In genomic region chr17:58487589-58488427, GRCh38 we compare ENCODE assay signal across 8 cellular contexts. TPM values are rescaled to one million over a fixed set of nuclear protein-coding genes. Genes with fewer than 3 reads are reported as not detected.
A peak's percentile ranks its signal among the peaks of the same experiment; 100 is the strongest.
DNase-seq lines count a peak whose midpoint lies in the region; ATAC-seq, FAIRE-seq and TF ChIP-seq lines count a peak whose summit lies in the region.

A gene with protein sequence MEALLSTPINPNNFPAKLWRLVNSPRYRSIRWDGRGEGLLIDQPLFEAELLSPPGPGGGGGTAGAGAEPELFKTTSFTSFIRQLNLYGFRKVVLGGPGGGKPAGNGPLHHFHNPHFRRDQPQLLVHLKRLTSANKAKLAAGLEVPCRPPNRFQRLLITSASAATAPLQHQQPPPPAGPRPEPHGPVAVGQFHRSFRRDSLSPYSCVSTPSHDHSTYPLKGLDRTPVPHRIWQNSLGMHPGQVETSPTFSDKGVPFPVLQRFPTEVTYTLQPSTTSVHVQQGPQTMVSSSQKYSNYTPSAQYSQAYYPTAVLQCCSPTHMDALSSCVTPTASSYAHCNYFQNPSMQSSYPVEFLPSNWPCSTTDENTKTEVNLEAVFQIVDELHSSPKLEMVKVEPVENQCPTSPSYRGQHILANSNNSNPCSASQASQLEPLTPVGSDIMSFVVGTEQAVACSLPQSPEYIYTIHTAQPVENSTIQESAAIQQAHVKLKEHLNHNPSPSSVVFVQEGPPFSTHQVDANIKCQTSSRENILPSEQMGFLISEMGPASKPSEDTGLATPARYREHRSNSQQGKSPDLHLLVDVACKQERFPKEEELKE (minus strand): TSS chr17:58488408. CDS start chr17:58488274, 134 bp downstream.

- H3K36me3 Mint-ChIP-seq in CD4-positive, CD25-positive, alpha-beta regulatory T cell, result peaks cover 17% of the 10 kb centered on the region
- H3K36me3 Mint-ChIP-seq in T-helper 2 cell treated with Interferon-gamma antibody and Interleukin-4, amounts not matched to agents 5 μg/mL and 100 μg/mL, for 36 hours (ENCODE audit: low read depth), result peaks cover 36% of the 10 kb centered on the region
- H3K36me3 Mint-ChIP-seq in progenitor cell of endocrine pancreas (ENCODE audit: insufficient read depth), result peaks cover 33% of the 10 kb centered on the region

- peak within 1 kb of the TSS; percentile 67 for H3K27ac ChIP-seq in CD4-positive, CD25-positive, alpha-beta regulatory T cell (ENCODE audit: insufficient read depth, low read length, poor library complexity, severe bottlenecking)
- H3K27ac ChIP-seq in K562 (ENCODE audit: extremely low read depth, low read depth, low read length), result no peak within 1 kb of the TSS

- H3K9ac ChIP-seq in K562 (ENCODE audit: insufficient read depth in 1 of 2, low read depth in 2 of 2, low read length in 2 of 2), result no peak within 1 kb of the TSS

- POLR2A ChIA-PET in K562 (lab: Yijun Ruan, JAX), result no interaction called here

- no peak within 1 kb of the TSS for H2AFZ ChIP-seq in K562 (ENCODE audit: low read depth, low read length)

- peaks cover 1% of the 10 kb centered on the region; the same call in 1 of the 2 replicates for H4K20me1 ChIP-seq in K562 (replicated peaks; ENCODE audit: control insufficient read depth, insufficient read depth, low read length)

- H3K9me1 ChIP-seq in K562 (ENCODE audit: control insufficient read depth, insufficient read depth, low read length), result no peaks in the 10 kb centered on the region

- no peaks in the 10 kb centered on the region for H3K9me3 Mint-ChIP-seq in CD4-positive, CD25-positive, alpha-beta regulatory T cell
- no peaks in the 10 kb centered on the region for H3K9me3 Mint-ChIP-seq in T-helper 2 cell treated with Interferon-gamma antibody and Interleukin-4, amounts not matched to agents 5 μg/mL and 100 μg/mL, for 36 hours
- no peaks in the 10 kb centered on the region for H3K9me3 Mint-ChIP-seq in progenitor cell of endocrine pancreas (ENCODE audit: low read depth)

- intact Hi-C loops in K562 (cut with micrococcal nuclease), result no loop called here

- H3K27me3 Mint-ChIP-seq in CD4-positive, CD25-positive, alpha-beta regulatory T cell, result no peaks in the 10 kb centered on the region
- peaks cover 2% of the 10 kb centered on the region for H3K27me3 Mint-ChIP-seq in T-helper 2 cell treated with Interferon-gamma antibody and Interleukin-4, amounts not matched to agents 5 μg/mL and 100 μg/mL, for 36 hours (ENCODE audit: low read depth)
- H3K27me3 Mint-ChIP-seq in progenitor cell of endocrine pancreas, result no peaks in the 10 kb centered on the region

- H3K4me3 Mint-ChIP-seq in CD4-positive, CD25-positive, alpha-beta regulatory T cell, result peak within 1 kb of the TSS; percentile 63 to 81 (median 70)
- peak within 1 kb of the TSS; percentile 45 for H3K4me3 Mint-ChIP-seq in T-helper 2 cell treated with Interferon-gamma antibody and Interleukin-4, amounts not matched to agents 5 μg/mL and 100 μg/mL, for 36 hours
- H3K4me3 Mint-ChIP-seq in progenitor cell of endocrine pancreas (ENCODE audit: low read depth), result no peak within 1 kb of the TSS

- CTCF ChIA-PET in K562 (lab: Yijun Ruan, JAX; ENCODE audit: low intra/inter-chr PET ratio), result no interaction called here

- WGBS in K562 (ENCODE audit: insufficient coverage, low coverage, missing lambda C conversion rate), result 97% methylated on average over 30 of the region's 98 CpGs

- H3K4me1 Mint-ChIP-seq in CD4-positive, CD25-positive, alpha-beta regulatory T cell, result peaks cover 13 to 22% (median 17%) of the 10 kb centered on the region in 4 donors
- H3K4me1 Mint-ChIP-seq in T-helper 2 cell treated with Interferon-gamma antibody and Interleukin-4, amounts not matched to agents 5 μg/mL and 100 μg/mL, for 36 hours (ENCODE audit: low read depth), result peaks cover 6% of the 10 kb centered on the region
- H3K4me1 Mint-ChIP-seq in progenitor cell of endocrine pancreas (ENCODE audit: low read depth), result peaks cover 3% of the 10 kb centered on the region

- peak within 1 kb of the TSS; percentile 37 for H3K4me3 ChIP-seq in CD4-positive, CD25-positive, alpha-beta regulatory T cell (ENCODE audit: low read depth, low read length)
- H3K4me3 ChIP-seq in K562, result no peak within 1 kb of the TSS

- in situ Hi-C loops in K562 (cut with MboI), result no loop called here

- no peaks in the 10 kb centered on the region for H3K79me2 ChIP-seq in K562 (ENCODE audit: control insufficient read depth, insufficient read depth, low read length)

- no peaks in the 10 kb centered on the region for H3K9me3 ChIP-seq in CD4-positive, CD25-positive, alpha-beta regulatory T cell (ENCODE audit: control insufficient read depth in 2 of 2, low read length in 2 of 2)
- no peaks in the 10 kb centered on the region for H3K9me3 ChIP-seq in K562 (replicated peaks; ENCODE audit: control insufficient read depth, insufficient read depth, low read depth, low read length)

- ATAC-seq in CD4-positive, CD25-positive, alpha-beta regulatory T cell (ENCODE audit: low read depth in 2 of 2), result peak; percentile 94 to 95
- no peak for ATAC-seq in K562
- ATAC-seq in HG03097 (IDR thresholded peaks at IDR 0.05; ENCODE audit: low FRiP score, unreplicated experiment), result no peak

- peak; percentile 65 to 93 (median 84) for DNase-seq in CD4-positive, CD25-positive, alpha-beta regulatory T cell
- DNase-seq in T-helper 2 cell treated with Interferon-gamma antibody and Interleukin-4, amounts not matched to agents 5 μg/mL and 100 μg/mL, for 36 hours (ENCODE audit: low spot score), result peak; percentile 60
- no peak for DNase-seq in K562 (ENCODE audit: extremely low read depth in 1 of 4, low spot score in 3 of 4)
- no peak for DNase-seq in progenitor cell of endocrine pancreas (ENCODE audit: low spot score, unreplicated experiment)
- no peak for DNase-seq in NCI-H187 (lab: John Stamatoyannopoulos, UW)
- DNase-seq in SHP77 treated with DMSO at 0.1 percent for 48 hours (lab: John Stamatoyannopoulos, UW), result no peak
- DNase-seq in DMS153 (lab: John Stamatoyannopoulos, UW), result no peak

- peaks cover 25% of the 10 kb centered on the region for H3K36me3 ChIP-seq in CD4-positive, CD25-positive, alpha-beta regulatory T cell (ENCODE audit: control insufficient read depth, insufficient read depth, low read length)
- H3K36me3 ChIP-seq in K562 (ENCODE audit: control insufficient read depth, insufficient read depth, low read length), result peaks cover 41% of the 10 kb centered on the region

- TF ChIP-seq CTCF in K562 (IDR thresholded peaks at IDR 0.05 in 2 of 3, conservative IDR thresholded peaks at IDR 0.05 in 1 of 3; ENCODE audit: insufficient read depth in 2 of 3, low read depth in 1 of 3, low read length in 3 of 3), result no peak
- no peak for TF ChIP-seq CTCF in progenitor cell of endocrine pancreas (IDR thresholded peaks at IDR 0.05; ENCODE audit: unreplicated experiment)

- H3K27me3 ChIP-seq in CD4-positive, CD25-positive, alpha-beta regulatory T cell (ENCODE audit: control insufficient read depth, insufficient read depth, low read length), result no peaks in the 10 kb centered on the region
- no peaks in the 10 kb centered on the region for H3K27me3 ChIP-seq in K562 (ENCODE audit: control insufficient read depth in 2 of 2, insufficient read depth in 2 of 2, low read length in 2 of 2)

- H3K4me1 ChIP-seq in CD4-positive, CD25-positive, alpha-beta regulatory T cell (ENCODE audit: control insufficient read depth, insufficient read depth, low read length, poor library complexity, severe bottlenecking), result peaks cover 17% of the 10 kb centered on the region
- H3K4me1 ChIP-seq in K562 (replicated peaks in 1 of 2; ENCODE audit: control insufficient read depth in 2 of 2, insufficient read depth in 2 of 2, low read length in 2 of 2), result peaks cover 4 to 8% of the 10 kb centered on the region in 2 experiments; a peak in 3 of 5 replicates

- no peak for FAIRE-seq in K562 (lab: Jason Lieb, UNC)

- BruUV-seq in K562 (replicated peaks; lab: Mats Ljungman, UMichigan), result no TSS peak

- TF ChIP-seq EP300 in K562 (IDR thresholded peaks at IDR 0.05; ENCODE audit: low read length), result no peak

- H3K4me2 ChIP-seq in K562 (ENCODE audit: insufficient read depth, low read length), result no peak within 1 kb of the TSS

- TF ChIP-seq RAD21 in K562 (CRISPR knock-in tag; conservative IDR thresholded peaks at IDR 0.05 in 1 of 2, IDR thresholded peaks at IDR 0.05 in 1 of 2), result no peak

- TF ChIP-seq POLR2A in K562 (conservative IDR thresholded peaks at IDR 0.05), result no peak

- peak within 1 kb of the TSS; percentile 42 to 86 (median 78) for H3K27ac Mint-ChIP-seq in CD4-positive, CD25-positive, alpha-beta regulatory T cell
- no peak within 1 kb of the TSS for H3K27ac Mint-ChIP-seq in T-helper 2 cell treated with Interferon-gamma antibody and Interleukin-4, amounts not matched to agents 5 μg/mL and 100 μg/mL, for 36 hours
- peak within 1 kb of the TSS; percentile 64 for H3K27ac Mint-ChIP-seq in progenitor cell of endocrine pancreas

TF ChIP-seq in K562, 482 proteins besides CTCF, POLR2A, EP300 and RAD21 (continues in another document):
- TF ChIP-seq THRAP3 (IDR thresholded peaks at IDR 0.05; ENCODE audit: borderline replicate concordance) (no peak), POLR2G (IDR thresholded peaks at IDR 0.05; ENCODE audit: low read depth, low read length) (peak; percentile 32; the same call in 1 of the 2 replicates), HNRNPL (IDR thresholded peaks at IDR 0.05; ENCODE audit: low read depth, low read length) (0 out of 2 replicates have a peak, but pooled peaks have one; percentile 23), HDAC2 (IDR thresholded peaks at IDR 0.05) (no peak), RBM15 (IDR thresholded peaks at IDR 0.05; ENCODE audit: insufficient read depth, low read length) (no peak)

RNA-seq across cellular contexts. Expression of the gene that starts here (rescaled TPM):
- 3.0 TPM for total RNA-seq in CD4-positive, CD25-positive, alpha-beta regulatory T cell
- polyA plus RNA-seq in CD4-positive, CD25-positive, alpha-beta regulatory T cell, result 1 to 10 TPM in 3 of 4 donors, under 1 TPM in 1; 0.83 to 2.1 (median 1.4) TPM
- 0.07 TPM in 1 of 2 replicates, not detected in the other for total RNA-seq in K562 (2011; cell fraction: chromatin; rRNA removed; ENCODE audit: low replicate concordance)
- total RNA-seq in K562 (2011; cell fraction: nucleolus; rRNA removed), result under 0.01 and 0.13 TPM in 2 replicates
- 0.15 TPM in 1 of 2 replicates, not detected in the other for total RNA-seq in K562 (2011; cell fraction: nucleoplasm; rRNA removed)
- total RNA-seq in K562 (2014; rRNA removed) (not detected in 2 replicates), K562 (2014; rRNA removed; fragmentation: Illumina TruSeq; extraction: Trizol) (not detected in 2 replicates), K562 (2015; rRNA removed; fragmentation: Illumina TruSeq; extraction: Trizol) (not detected in 2 replicates), K562 (2021) (not detected in 2 replicates), progenitor cell of endocrine pancreas (0.11 and 0.12 TPM in 2 replicates)
- polyA plus RNA-seq in K562 (2011; rRNA removed) (not detected in 2 replicates), K562 (2014; fragmentation: Illumina TruSeq; extraction: Trizol) (not detected in 2 replicates), K562 (2014; fragmentation: Nextera tagmentation; extraction: Ambion mirVana) (not detected), K562 (2014; rRNA removed) (0.04 TPM in 1 of 2 replicates, not detected in the other)
- not detected in 2 replicates for polyA plus RNA-seq in K562 (2011; cell fraction: cytosol; rRNA removed)
- polyA plus RNA-seq in K562 (2011; cell fraction: nucleus; rRNA removed), result not detected in 2 replicates
- not detected in 2 replicates for polyA plus RNA-seq in K562 (2012)
- not detected in 2 replicates for polyA minus RNA-seq in K562 (2011; rRNA and poly(A)+ RNA removed)
- polyA minus RNA-seq in K562 (2011; cell fraction: cytosol; rRNA and poly(A)+ RNA removed), result not detected in 2 replicates
- not detected in 2 replicates for polyA minus RNA-seq in K562 (2011; cell fraction: nucleus; rRNA and poly(A)+ RNA removed)

Comparison
In these comparisons a context has a peak if more than half of its experiments do, and no peak if none do; other contexts are left out.
1. ATAC-seq: peak in CD4-positive, CD25-positive, alpha-beta regulatory T cell (2 of 2); none in K562 (single experiment) and HG03097 (single experiment).
2. DNase-seq: peak in CD4-positive, CD25-positive, alpha-beta regulatory T cell (3 of 3) and T-helper 2 cell treated with Interferon-gamma antibody and Interleukin-4, amounts not matched to agents 5 μg/mL and 100 μg/mL, for 36 hours (single experiment); none in K562 (0 of 4), progenitor cell of endocrine pancreas (single experiment), NCI-H187 (0 of 2), SHP77 treated with DMSO at 0.1 percent for 48 hours (single experiment) and DMS153 (single experiment).